In the genomic region with DNA sequence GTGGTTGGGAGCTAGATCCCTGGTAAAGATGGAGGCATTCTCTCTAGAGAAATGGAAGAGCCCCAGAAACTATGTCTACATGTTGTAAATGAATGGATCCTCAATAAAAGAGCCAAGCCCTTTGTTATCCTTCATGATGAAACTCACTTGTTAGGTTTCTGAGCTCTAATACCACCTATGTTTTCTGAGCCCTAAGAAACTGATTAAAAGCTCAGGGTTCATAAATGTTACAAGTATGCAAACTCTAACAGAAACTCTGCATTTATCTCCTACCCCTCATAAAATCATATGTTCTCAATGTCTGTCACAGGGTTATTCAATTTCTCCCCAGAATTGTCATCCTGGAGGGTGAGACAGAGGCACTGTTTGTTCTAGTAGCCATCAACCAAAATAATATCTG, we compare ENCODE assay signal across 22 cellular contexts. TPM values are rescaled to one million over a fixed set of nuclear protein-coding genes. Genes with fewer than 3 reads are reported as not detected.
A peak's percentile ranks its signal among the peaks of the same experiment; 100 is the strongest.
DNase-seq lines count a peak whose midpoint lies in the region; ATAC-seq and TF ChIP-seq lines count a peak whose summit lies in the region.
"Had no signal": no experiment of that assay in that cellular context is flagged by ENCODE, and none has a peak within 500 bp of the region (broad histone marks: within the 10 kb centered on the region; RNA-seq: fewer than 3 reads in every experiment).

No MANE protein-coding gene starts in this region.

- no peaks in the 10 kb centered on the region for H3K9me2 ChIP-seq in hepatocyte (replicated peaks; ENCODE audit: insufficient read depth)

- H3K27me3 Mint-ChIP-seq in T-cell (no peaks in the 10 kb centered on the region), progenitor cell of endocrine pancreas (no peaks in the 10 kb centered on the region)
- H3K27me3 Mint-ChIP-seq: CD4-positive, alpha-beta T cell had no signal

- H3K4me3 ChIP-seq in colonic mucosa, result no peak overlapping the region
- H3K4me3 ChIP-seq in hepatocyte, result no peak overlapping the region
- H3K4me3 ChIP-seq in mucosa of rectum (ENCODE audit: low read length in 2 of 2), result no peak overlapping the region
- H3K4me3 ChIP-seq in transverse colon, result no peak overlapping the region
- H3K4me3 ChIP-seq: BLaER1, GM12878 had no signal

- no peak overlapping the region for H2AFZ ChIP-seq in hepatocyte

- no peak overlapping the region for H3K4me2 ChIP-seq in hepatocyte
- H3K4me2 ChIP-seq: BLaER1 had no signal

- H3K36me3 ChIP-seq in colonic mucosa (no peaks in the 10 kb centered on the region), hepatocyte (replicated peaks; ENCODE audit: insufficient read depth, low read depth) (no peaks in the 10 kb centered on the region), mucosa of rectum (ENCODE audit: control insufficient read depth in 2 of 2, insufficient read depth in 2 of 2, low read length in 2 of 2) (no peaks in the 10 kb centered on the region), transverse colon (no peaks in the 10 kb centered on the region)
- H3K36me3 ChIP-seq: BE2C, BLaER1 had no signal

- H3K27ac Mint-ChIP-seq in T-cell (no peak overlapping the region), progenitor cell of endocrine pancreas (no peak overlapping the region)
- H3K27ac Mint-ChIP-seq: CD14-positive monocyte; CD4-positive, alpha-beta T cell; CD8-positive, alpha-beta T cell had no signal

- no peak for TF ChIP-seq POLR2A in transverse colon (IDR thresholded peaks at IDR 0.05)

- H3K9me3 ChIP-seq in colonic mucosa, result no peaks in the 10 kb centered on the region
- no peaks in the 10 kb centered on the region for H3K9me3 ChIP-seq in hepatocyte (ENCODE audit: low read depth)
- no peaks in the 10 kb centered on the region for H3K9me3 ChIP-seq in mucosa of rectum (ENCODE audit: control insufficient read depth in 2 of 2, low read length in 2 of 2)
- no peaks in the 10 kb centered on the region for H3K9me3 ChIP-seq in transverse colon
- H3K9me3 ChIP-seq: BE2C, BLaER1, Caco-2 had no signal

- H3K79me2 ChIP-seq in hepatocyte, result no peaks in the 10 kb centered on the region

- H3K4me1 ChIP-seq in colonic mucosa, result peaks cover 6% of the 10 kb centered on the region
- H3K4me1 ChIP-seq in hepatocyte (ENCODE audit: insufficient read depth), result peaks cover 38% of the 10 kb centered on the region
- peaks cover 3 to 40% of the 10 kb centered on the region in 2 donors for H3K4me1 ChIP-seq in mucosa of rectum (ENCODE audit: control insufficient read depth in 2 of 2, insufficient read depth in 2 of 2, low read length in 2 of 2)
- H3K4me1 ChIP-seq in transverse colon, result peaks cover 0 to 47% (median 6%) of the 10 kb centered on the region in 4 donors
- H3K4me1 ChIP-seq: BE2C, BLaER1 had no signal

- H3K9me3 Mint-ChIP-seq in T-cell (no peaks in the 10 kb centered on the region), progenitor cell of endocrine pancreas (ENCODE audit: low read depth) (no peaks in the 10 kb centered on the region)
- H3K9me3 Mint-ChIP-seq: CD14-positive monocyte; CD4-positive, alpha-beta T cell; CD8-positive, alpha-beta T cell had no signal

- H3K27me3 ChIP-seq in colonic mucosa (no peaks in the 10 kb centered on the region), hepatocyte (no peaks in the 10 kb centered on the region), mucosa of rectum (ENCODE audit: control insufficient read depth in 2 of 2, insufficient read depth in 2 of 2, low read length in 2 of 2) (no peaks in the 10 kb centered on the region), transverse colon (no peaks in the 10 kb centered on the region)
- H3K27me3 ChIP-seq: BE2C, BLaER1 had no signal

- in situ Hi-C loops in transverse colon (cut with MboI; ENCODE audit: low pct_ligation_motif_present in 1 of 4, low pct_unique_long_range_greater_than_20kb in 1 of 4, low sequenced_read_pairs in 3 of 4), result loop anchor here in 2 of 4 donors (25.0 kb wide), 2 partner anchors 141 to 441 kb away; no protein-coding TSS in a partner anchor

- CTCF ChIA-PET in T-cell (lab: Charles Lee), result no interaction called here

- H3K36me3 Mint-ChIP-seq in T-cell (no peaks in the 10 kb centered on the region), progenitor cell of endocrine pancreas (ENCODE audit: insufficient read depth) (no peaks in the 10 kb centered on the region)
- H3K36me3 Mint-ChIP-seq: CD14-positive monocyte; CD8-positive, alpha-beta T cell had no signal

- POLR2A ChIA-PET in T-cell (lab: Charles Lee), result no interaction called here

- no peaks in the 10 kb centered on the region for H3K4me1 Mint-ChIP-seq in T-cell
- peaks cover 46% of the 10 kb centered on the region for H3K4me1 Mint-ChIP-seq in progenitor cell of endocrine pancreas (ENCODE audit: low read depth)

- intact Hi-C loops in colonic mucosa (cut with DNase I) (loop anchor here (10.0 kb wide), 1 partner anchor 139 kb away; no protein-coding TSS in a partner anchor), transverse colon (cut with DNase I; ENCODE audit: low total_unique reads) (no loop called here)

- no peak for DNase-seq in colonic mucosa
- DNase-seq in hepatocyte (ENCODE audit: low spot score), result no peak
- DNase-seq in transverse colon, result no peak
- DNase-seq in HT-29 (ENCODE audit: low spot score), result no peak
- DNase-seq in T-cell, result no peak
- DNase-seq in progenitor cell of endocrine pancreas (ENCODE audit: low spot score, unreplicated experiment), result no peak
- DNase-seq: 8988T; ACHN; BE2C; C1 segment of cervical spinal cord; Caco-2; Calu3; CD4-positive, alpha-beta T cell; CD8-positive, alpha-beta T cell; DND-41; EL; GDM1 had no signal

- no peak for TF ChIP-seq CTCF in colonic mucosa (IDR thresholded peaks at IDR 0.05)
- TF ChIP-seq CTCF in hepatocyte (IDR thresholded peaks at IDR 0.05; ENCODE audit: poor library complexity), result no peak
- TF ChIP-seq CTCF in transverse colon (IDR thresholded peaks at IDR 0.05), result no peak
- TF ChIP-seq CTCF in progenitor cell of endocrine pancreas (IDR thresholded peaks at IDR 0.05; ENCODE audit: unreplicated experiment), result no peak

- no peak overlapping the region for H3K4me3 Mint-ChIP-seq in T-cell
- H3K4me3 Mint-ChIP-seq in progenitor cell of endocrine pancreas (ENCODE audit: low read depth), result no peak overlapping the region
- H3K4me3 Mint-ChIP-seq: CD14-positive monocyte; CD4-positive, alpha-beta T cell; CD8-positive, alpha-beta T cell had no signal

- H3K9ac ChIP-seq in colonic mucosa (ENCODE audit: low read depth in 2 of 2, low read length in 2 of 2) (no peak overlapping the region), mucosa of rectum (ENCODE audit: low read depth in 1 of 2, low read length in 2 of 2) (no peak overlapping the region)
- H3K9ac ChIP-seq: BLaER1 had no signal

- ATAC-seq in T-cell (replicated peaks in 1 of 4), result no peak
- ATAC-seq: CD8-positive, alpha-beta T cell; GM12878 had no signal

- H3K27ac ChIP-seq in colonic mucosa (peak overlapping the region; percentile 68), hepatocyte (peak overlapping the region; percentile 36), mucosa of rectum (ENCODE audit: low read depth in 2 of 2, low read length in 2 of 2) (peak overlapping the region; percentile 33 to 84), transverse colon (peak overlapping the region in 3 of 4 donors; percentile 69 to 74 (median 70))
- H3K27ac ChIP-seq: BLaER1 had no signal

- H4K20me1 ChIP-seq in hepatocyte (ENCODE audit: insufficient read depth, poor library complexity, severe bottlenecking), result no peaks in the 10 kb centered on the region
- H4K20me1 ChIP-seq: BLaER1 had no signal

- TF ChIP-seq EP300 in transverse colon (IDR thresholded peaks at IDR 0.05; ENCODE audit: low read depth), result no peak

RNA-seq across cellular contexts. Expression of gene HNMT, which starts 18.0 kb away (rescaled TPM):
- total RNA-seq in colonic mucosa (10 to 100 TPM; 62.2 to 82.1 TPM), hepatocyte (26.3 and 39.7 TPM in 2 replicates), transverse colon (10 to 100 TPM; 36.3 to 64.9 (median 48.4) TPM), T-cell (under 1 TPM in 3 of 5 donors, not detected in 2; 0.15 to 0.39 (median 0.22) TPM), progenitor cell of endocrine pancreas (16.8 and 17.6 TPM in 2 replicates)
- 16.4 and 23.4 TPM in 2 replicates for polyA plus RNA-seq in hepatocyte
- total RNA-seq in HT-29 (2014; rRNA removed; shearing (Covaris generic)), result 18.8 and 27.2 TPM in 2 replicates
- total RNA-seq: CD8-positive, alpha-beta T cell; G401; GM12878 had no signal
- polyA plus RNA-seq: GM12878 had no signal

Comparison
In these comparisons a context has a peak if more than half of its experiments do, and no peak if none do; other contexts are left out.
1. RNA of gene HNMT, which starts 18.0 kb away (total RNA-seq): 62.2 to 82.1 TPM in colonic mucosa, 36.3 to 64.9 TPM in transverse colon, 26.3 to 39.7 TPM in hepatocyte, 18.8 to 27.2 TPM in HT-29 and 16.8 to 17.6 TPM in progenitor cell of endocrine pancreas; 0.15 to 0.39 TPM in T-cell; every median in the first group is over 10 times any median in the second.
2. Peak in every context shown above with its lines, with median percentiles within 50 percentile points of each other: H3K27ac ChIP-seq.